In genomic region chrX:49162620-49163019, GRCh38 we compare ENCODE assay signal across 8 cellular contexts. TPM values are rescaled to one million over a fixed set of nuclear protein-coding genes. Genes with fewer than 3 reads are reported as not detected.
DNase-seq lines count a peak whose midpoint lies in the region; ATAC-seq and TF ChIP-seq lines count a peak whose summit lies in the region.

TSS of gene MAGIX (plus strand) at chrX:49162758. CDS start at chrX:49162890, 132 bp downstream.

- no peaks in the 10 kb centered on the region for H3K27me3 ChIP-seq in prostate gland (replicated peaks; ENCODE audit: insufficient read depth)

- no peaks in the 10 kb centered on the region for H3K36me3 ChIP-seq in ES-I3 (ENCODE audit: insufficient read depth, low read length)
- no peaks in the 10 kb centered on the region for H3K36me3 ChIP-seq in SK-N-MC (ENCODE audit: insufficient read depth, low read length)
- H3K36me3 ChIP-seq in prostate gland: no peaks in the 10 kb centered on the region

- intact Hi-C loops in prostate gland (cut with DNase I): no loop called here

- peak within 1 kb of the TSS; percentile 77 for H3K4me3 ChIP-seq in SK-N-MC
- H3K4me3 ChIP-seq in fibroblast of pulmonary artery (replicated peaks; ENCODE audit: low read depth, low read length): peak within 1 kb of the TSS; percentile 32
- peak within 1 kb of the TSS; percentile 22 to 29 for H3K4me3 ChIP-seq in prostate gland

- H3K9me3 ChIP-seq in ES-I3 (ENCODE audit: control insufficient read depth, insufficient read depth, low read length) (no peaks in the 10 kb centered on the region), SK-N-MC (ENCODE audit: low read depth, low read length) (no peaks in the 10 kb centered on the region), prostate gland (no peaks in the 10 kb centered on the region)

- H3K27ac ChIP-seq in SK-N-MC: no peak within 1 kb of the TSS
- peak within 1 kb of the TSS; percentile 89 to 93 for H3K27ac ChIP-seq in prostate gland

- ATAC-seq in HG02610 (IDR thresholded peaks at IDR 0.05; ENCODE audit: unreplicated experiment): no peak

- WGBS in prostate gland: 36% methylated on average over 2 of the region's 28 CpGs

- peak within 1 kb of the TSS; percentile 48; the same call in 1 of the 2 replicates for H3K9ac ChIP-seq in ES-I3 (ENCODE audit: low read depth, low read length)
- peak within 1 kb of the TSS; percentile 55 for H3K9ac ChIP-seq in SK-N-MC (ENCODE audit: insufficient read length)

- TF ChIP-seq CTCF in fibroblast of pulmonary artery (IDR thresholded peaks at IDR 0.05; ENCODE audit: low read length, missing control alignments) (no peak), prostate gland (IDR thresholded peaks at IDR 0.05) (peak in 1 of 4 experiments; percentile 11)

- DNase-seq in SK-N-MC (ENCODE audit: low read depth, low spot score) (no peak), fibroblast of pulmonary artery (ENCODE audit: low read depth) (no peak), prostate gland (ENCODE audit: low spot score) (no peak), NCI-H1105 (lab: John Stamatoyannopoulos, UW) (no peak), iPS-NIHi7 (ENCODE audit: extremely low spot score) (no peak)
- DNase-seq in stimulated activated CD4-positive, alpha-beta T cell treated with anti-CD3 and anti-CD28 coated beads, Interleukin-4, amount 100 ng/mL, for 1 hour: no peak

- no peak for TF ChIP-seq POLR2A in prostate gland (IDR thresholded peaks at IDR 0.05)

- H3K4me1 ChIP-seq in ES-I3 (ENCODE audit: insufficient read depth, low read length) (peaks cover 7% of the 10 kb centered on the region), prostate gland (replicated peaks) (no peaks in the 10 kb centered on the region)

RNA-seq across cellular contexts. Expression of gene MAGIX, which starts in this region (rescaled TPM):
- 10 to 100 TPM; 16.0 to 16.6 TPM for total RNA-seq in prostate gland

Comparison
In these comparisons a context has a peak if more than half of its experiments do, and no peak if none do; other contexts are left out.
1. H3K4me3 ChIP-seq: peak in every context shown above with its lines; median percentile 77 in SK-N-MC; 32 in fibroblast of pulmonary artery; 26 in prostate gland.